15 cellular contexts compared by ENCODE assay signal in genomic region chr11:16111690-16112089, GRCh38.
DNase-seq lines count a peak whose midpoint lies in the region; ATAC-seq and TF ChIP-seq lines count a peak whose summit lies in the region.
"Had no signal": no experiment of that assay in that cellular context is flagged by ENCODE, and none has a peak within 500 bp of the region (broad histone marks: within the 10 kb centered on the region; RNA-seq: fewer than 3 reads in every experiment).

No MANE protein-coding gene starts in this region.

- H3K27ac Mint-ChIP-seq in brain = peak overlapping the region in 4 of 5 experiments; percentile 42 to 84 (median 68)
- H3K27ac Mint-ChIP-seq in activated CD4-positive, alpha-beta T cell treated with anti-CD3 and anti-CD28 coated beads, Interleukin-2, amount 10 ng/mL, durations not matched to agents 24 days and 14 days = no peak overlapping the region
- H3K27ac Mint-ChIP-seq: activated naive CD4-positive, alpha-beta T cell treated with anti-CD3 and anti-CD28 coated beads, Interleukin-2, amount 50 U/mL, for 72 hours had no signal

- H3K4me1 Mint-ChIP-seq in brain = peaks cover 52% of the 10 kb centered on the region
- H3K4me1 Mint-ChIP-seq in activated CD4-positive, alpha-beta T cell treated with anti-CD3 and anti-CD28 coated beads, Interleukin-2, amount 10 ng/mL, durations not matched to agents 24 days and 14 days = no peaks in the 10 kb centered on the region

- DNase-seq in NCI-H345 treated with DMSO at 0.1 percent for 48 hours (lab: John Stamatoyannopoulos, UW; ENCODE audit: unreplicated experiment) (peak; percentile 24), NCI-H345 (lab: John Stamatoyannopoulos, UW) (no peak), kidney glomerular epithelial cell (lab: John Stamatoyannopoulos, UW) (peak; percentile 2), renal cortical epithelial cell (ENCODE audit: low read depth) (peak; percentile 11), amniotic stem cell (lab: John Stamatoyannopoulos, UW) (no peak)
- DNase-seq in activated CD4-positive, alpha-beta T cell treated with anti-CD3 and anti-CD28 coated beads, Interleukin-2, amount 10 ng/mL, durations not matched to agents 24 days and 14 days = no peak
- DNase-seq: 8988T; HCEC 1CT; KG1; Peyer's patch; stimulated activated naive CD8-positive, alpha-beta T cell treated with anti-CD3 and anti-CD28 coated beads, Interleukin-15, Interleukin-2, amounts not matched to agents 100 U/mL and 50 U/mL, for 24 hours had no signal

- H3K27me3 Mint-ChIP-seq in brain = no peaks in the 10 kb centered on the region
- H3K27me3 Mint-ChIP-seq in activated CD4-positive, alpha-beta T cell treated with anti-CD3 and anti-CD28 coated beads, Interleukin-2, amount 10 ng/mL, durations not matched to agents 24 days and 14 days = no peaks in the 10 kb centered on the region

- TF ChIP-seq CTCF in brain (conservative IDR thresholded peaks at IDR 0.05) = no peak

- intact Hi-C loops in activated CD4-positive, alpha-beta T cell treated with anti-CD3 and anti-CD28 coated beads, Interleukin-2, amount 10 ng/mL, durations not matched to agents 24 days and 14 days (cut with micrococcal nuclease) = no loop called here

- no peak for ATAC-seq in GM21367 (IDR thresholded peaks at IDR 0.05; ENCODE audit: unreplicated experiment)
- ATAC-seq: activated naive CD4-positive, alpha-beta T cell treated with anti-CD3 and anti-CD28 coated beads, Interleukin-2, amount 50 U/mL, for 72 hours; esophagus mucosa; stimulated activated naive CD8-positive, alpha-beta T cell treated with anti-CD3 and anti-CD28 coated beads, Interleukin-15, Interleukin-2, amounts not matched to agents 100 U/mL and 50 U/mL, for 24 hours had no signal

- H3K36me3 Mint-ChIP-seq in brain = peaks cover 12% of the 10 kb centered on the region
- H3K36me3 Mint-ChIP-seq in activated CD4-positive, alpha-beta T cell treated with anti-CD3 and anti-CD28 coated beads, Interleukin-2, amount 10 ng/mL, durations not matched to agents 24 days and 14 days (ENCODE audit: low read depth) = no peaks in the 10 kb centered on the region
- H3K36me3 Mint-ChIP-seq: activated naive CD4-positive, alpha-beta T cell treated with anti-CD3 and anti-CD28 coated beads, Interleukin-2, amount 50 U/mL, for 72 hours had no signal

- H3K9me3 Mint-ChIP-seq in brain = peaks cover 0 to 8% (median 1%) of the 10 kb centered on the region in 5 experiments
- no peaks in the 10 kb centered on the region for H3K9me3 Mint-ChIP-seq in activated CD4-positive, alpha-beta T cell treated with anti-CD3 and anti-CD28 coated beads, Interleukin-2, amount 10 ng/mL, durations not matched to agents 24 days and 14 days

- peak overlapping the region in 4 of 5 experiments; percentile 51 to 73 (median 56) for H3K4me3 Mint-ChIP-seq in brain
- H3K4me3 Mint-ChIP-seq in activated CD4-positive, alpha-beta T cell treated with anti-CD3 and anti-CD28 coated beads, Interleukin-2, amount 10 ng/mL, durations not matched to agents 24 days and 14 days = no peak overlapping the region

Comparison
In these comparisons a context has a peak if more than half of its experiments do, and no peak if none do; other contexts are left out.
1. DNase-seq: peak in NCI-H345 treated with DMSO at 0.1 percent for 48 hours (single experiment), kidney glomerular epithelial cell (single experiment) and renal cortical epithelial cell (single experiment); none in NCI-H345 (single experiment), activated CD4-positive, alpha-beta T cell treated with anti-CD3 and anti-CD28 coated beads, Interleukin-2, amount 10 ng/mL, durations not matched to agents 24 days and 14 days (single experiment) and amniotic stem cell (single experiment).